In the genomic region with DNA sequence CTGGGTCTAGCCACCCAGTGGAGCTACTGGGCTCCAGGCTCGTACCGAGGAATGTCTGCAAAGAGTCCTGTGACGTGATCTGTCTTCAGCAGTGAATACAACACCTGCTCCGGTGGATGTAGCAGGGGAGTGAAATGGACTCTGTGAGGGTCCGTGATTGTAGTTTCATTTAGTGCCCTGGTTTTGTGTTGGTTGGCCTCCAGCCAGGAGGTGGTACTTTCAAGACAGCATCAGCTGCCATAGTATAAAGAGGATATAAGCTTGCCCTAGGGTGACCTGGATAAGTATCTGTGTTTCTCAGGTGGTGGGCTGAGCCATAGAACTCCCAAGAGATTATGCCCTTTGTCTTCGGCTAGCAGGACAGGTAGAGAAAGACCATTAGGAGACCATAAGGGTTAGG, we compare ENCODE assay signal across 1 cellular context.
TF ChIP-seq lines count a peak whose summit lies in the region.

No MANE protein-coding gene starts in this region.

TF ChIP-seq in GM12878, 131 proteins besides CTCF, POLR2A, EP300 and RAD21:
- no peak for TF ChIP-seq MTA3 (IDR thresholded peaks at IDR 0.05; ENCODE audit: borderline replicate concordance, low read length)
- TF ChIP-seq NBN (IDR thresholded peaks at IDR 0.05) = no peak
- TF ChIP-seq, protein P1, sequence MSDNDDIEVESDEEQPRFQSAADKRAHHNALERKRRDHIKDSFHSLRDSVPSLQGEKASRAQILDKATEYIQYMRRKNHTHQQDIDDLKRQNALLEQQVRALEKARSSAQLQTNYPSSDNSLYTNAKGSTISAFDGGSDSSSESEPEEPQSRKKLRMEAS (IDR thresholded peaks at IDR 0.05; ENCODE audit: low read depth, low read length) = peak; percentile 17; the same call in 1 of the 2 replicates
- no peak for TF ChIP-seq PKNOX1 (IDR thresholded peaks at IDR 0.05)
- no peak for TF ChIP-seq ATF2 (IDR thresholded peaks at IDR 0.05; ENCODE audit: low read length)
- TF ChIP-seq SMAD1 (IDR thresholded peaks at IDR 0.05; ENCODE audit: low read depth, partially characterized antibody) = peak; percentile 65
- 0 out of 2 replicates have a peak, but pooled peaks have one; percentile 1 for TF ChIP-seq RFX5 (IDR thresholded peaks at IDR 0.05; ENCODE audit: low read depth, low read length)
- TF ChIP-seq, protein P2, sequence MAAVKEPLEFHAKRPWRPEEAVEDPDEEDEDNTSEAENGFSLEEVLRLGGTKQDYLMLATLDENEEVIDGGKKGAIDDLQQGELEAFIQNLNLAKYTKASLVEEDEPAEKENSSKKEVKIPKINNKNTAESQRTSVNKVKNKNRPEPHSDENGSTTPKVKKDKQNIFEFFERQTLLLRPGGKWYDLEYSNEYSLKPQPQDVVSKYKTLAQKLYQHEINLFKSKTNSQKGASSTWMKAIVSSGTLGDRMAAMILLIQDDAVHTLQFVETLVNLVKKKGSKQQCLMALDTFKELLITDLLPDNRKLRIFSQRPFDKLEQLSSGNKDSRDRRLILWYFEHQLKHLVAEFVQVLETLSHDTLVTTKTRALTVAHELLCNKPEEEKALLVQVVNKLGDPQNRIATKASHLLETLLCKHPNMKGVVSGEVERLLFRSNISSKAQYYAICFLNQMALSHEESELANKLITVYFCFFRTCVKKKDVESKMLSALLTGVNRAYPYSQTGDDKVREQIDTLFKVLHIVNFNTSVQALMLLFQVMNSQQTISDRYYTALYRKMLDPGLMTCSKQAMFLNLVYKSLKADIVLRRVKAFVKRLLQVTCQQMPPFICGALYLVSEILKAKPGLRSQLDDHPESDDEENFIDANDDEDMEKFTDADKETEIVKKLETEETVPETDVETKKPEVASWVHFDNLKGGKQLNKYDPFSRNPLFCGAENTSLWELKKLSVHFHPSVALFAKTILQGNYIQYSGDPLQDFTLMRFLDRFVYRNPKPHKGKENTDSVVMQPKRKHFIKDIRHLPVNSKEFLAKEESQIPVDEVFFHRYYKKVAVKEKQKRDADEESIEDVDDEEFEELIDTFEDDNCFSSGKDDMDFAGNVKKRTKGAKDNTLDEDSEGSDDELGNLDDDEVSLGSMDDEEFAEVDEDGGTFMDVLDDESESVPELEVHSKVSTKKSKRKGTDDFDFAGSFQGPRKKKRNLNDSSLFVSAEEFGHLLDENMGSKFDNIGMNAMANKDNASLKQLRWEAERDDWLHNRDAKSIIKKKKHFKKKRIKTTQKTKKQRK (IDR thresholded peaks at IDR 0.05; ENCODE audit: low read depth, low read length) = no peak
TF ChIP-seq in GM12878: peak in this region for 3.
